In the genomic region with DNA sequence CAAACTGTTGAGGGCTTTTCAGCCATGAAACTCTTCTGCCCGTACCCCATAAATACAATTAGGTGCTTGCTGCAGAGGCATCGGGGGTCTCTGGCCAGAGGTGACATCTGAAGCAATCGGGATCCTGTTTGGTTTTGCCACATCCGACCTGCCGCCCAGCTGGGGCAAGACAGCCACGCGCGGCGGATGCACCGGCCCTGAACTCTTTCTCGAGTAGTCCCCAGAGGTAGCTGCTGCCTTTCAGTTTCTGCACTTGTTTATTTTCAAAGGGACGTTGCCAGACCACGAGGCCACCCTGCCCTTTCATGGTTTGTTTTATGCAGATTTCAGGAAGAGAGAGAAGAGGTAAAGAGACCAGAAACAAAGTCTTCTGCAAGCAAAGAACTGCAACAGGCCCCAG, we compare ENCODE assay signal across 8 cellular contexts. TPM values are rescaled to one million over a fixed set of nuclear protein-coding genes. Genes with fewer than 3 reads are reported as not detected.
A peak's percentile ranks its signal among the peaks of the same experiment; 100 is the strongest.
DNase-seq lines count a peak whose midpoint lies in the region; ATAC-seq and TF ChIP-seq lines count a peak whose summit lies in the region.

No MANE protein-coding gene starts in this region.

- peaks cover 2% of the 10 kb centered on the region for H3K27me3 Mint-ChIP-seq in activated naive CD8-positive, alpha-beta T cell treated with anti-CD3 and anti-CD28 coated beads, Interleukin-2, amount 10 ng/mL, durations not matched to agents 7 days and 5 days

- peaks cover 27% of the 10 kb centered on the region for H3K4me1 Mint-ChIP-seq in activated naive CD8-positive, alpha-beta T cell treated with anti-CD3 and anti-CD28 coated beads, Interleukin-2, amount 10 ng/mL, durations not matched to agents 7 days and 5 days

- H3K27ac ChIP-seq in ovary = peak overlapping the region in 1 of 2 donors; percentile 56

- no peak for TF ChIP-seq POLR2A in ovary (IDR thresholded peaks at IDR 0.05)

- intact Hi-C loops in ovary (cut with DNase I) = no loop called here

- H3K4me3 ChIP-seq in ovary = no peak overlapping the region

- H3K4me3 Mint-ChIP-seq in activated naive CD8-positive, alpha-beta T cell treated with anti-CD3 and anti-CD28 coated beads, Interleukin-2, amount 10 ng/mL, durations not matched to agents 7 days and 5 days = peak overlapping the region; percentile 70

- peak overlapping the region; percentile 91 for H3K27ac Mint-ChIP-seq in activated naive CD8-positive, alpha-beta T cell treated with anti-CD3 and anti-CD28 coated beads, Interleukin-2, amount 10 ng/mL, durations not matched to agents 7 days and 5 days

- peaks cover 23% of the 10 kb centered on the region for H3K4me1 ChIP-seq in ovary (ENCODE audit: insufficient read depth)

- TF ChIP-seq EP300 in ovary (IDR thresholded peaks at IDR 0.05) = no peak

- ATAC-seq in GM19468 (IDR thresholded peaks at IDR 0.05; ENCODE audit: extremely low read depth, unreplicated experiment) = peak; percentile 45
- ATAC-seq in HG03575 (IDR thresholded peaks at IDR 0.05; ENCODE audit: extremely low read depth, insufficient number of reproducible peaks, low FRiP score, unreplicated experiment) = peak; percentile 68
- peak; percentile 91 for ATAC-seq in activated naive CD8-positive, alpha-beta T cell treated with anti-CD3 and anti-CD28 coated beads, Interleukin-2, amount 10 ng/mL, durations not matched to agents 7 days and 5 days (ENCODE audit: low read depth)

- no peak for TF ChIP-seq CTCF in ovary (IDR thresholded peaks at IDR 0.05)

- no peaks in the 10 kb centered on the region for H3K36me3 ChIP-seq in ovary

- no peaks in the 10 kb centered on the region for H3K27me3 ChIP-seq in ovary

- no peaks in the 10 kb centered on the region for H3K9me3 ChIP-seq in ovary

- H3K36me3 Mint-ChIP-seq in activated naive CD8-positive, alpha-beta T cell treated with anti-CD3 and anti-CD28 coated beads, Interleukin-2, amount 10 ng/mL, durations not matched to agents 7 days and 5 days = peaks cover 2% of the 10 kb centered on the region

- DNase-seq in Daoy (ENCODE audit: low read depth) = peak; percentile 47
- DNase-seq in activated naive CD8-positive, alpha-beta T cell treated with anti-CD3 and anti-CD28 coated beads, Interleukin-2, amount 10 ng/mL, durations not matched to agents 7 days and 5 days = peak; percentile 75
- peak in 4 of 5 donors; percentile 63 to 77 (median 65) for DNase-seq in ovary
- DNase-seq in SK-N-DZ (ENCODE audit: low spot score) = no peak
- DNase-seq in GDM1 (lab: John Stamatoyannopoulos, UW) = no peak
- DNase-seq in NCI-H146 treated with DMSO at 0.1 percent for 48 hours (lab: John Stamatoyannopoulos, UW; ENCODE audit: unreplicated experiment) = no peak

- WGBS in ovary, 3 donors = 1 to 6% (median 2%) methylated on average over 13 of the region's 13 CpGs

- POLR2A ChIA-PET in activated naive CD8-positive, alpha-beta T cell treated with anti-CD3 and anti-CD28 coated beads, Interleukin-2, amount 10 ng/mL, durations not matched to agents 7 days and 5 days (lab: Charles Lee) = interaction anchor here (0.6 to 5.1 kb wide), 8 partner anchors 9 to 1297 kb away, joined by 3 to 79 read pairs (median 5); a partner anchor contains a TSS

- no peaks in the 10 kb centered on the region for H3K9me3 Mint-ChIP-seq in activated naive CD8-positive, alpha-beta T cell treated with anti-CD3 and anti-CD28 coated beads, Interleukin-2, amount 10 ng/mL, durations not matched to agents 7 days and 5 days

RNA-seq across cellular contexts. Expression of a gene that starts 10.6 kb away (rescaled TPM):
- 3.4 and 7.1 TPM in 2 replicates for total RNA-seq in Daoy (2014; rRNA removed; shearing (Covaris generic))
- total RNA-seq in activated naive CD8-positive, alpha-beta T cell treated with anti-CD3 and anti-CD28 coated beads, Interleukin-2, amount 10 ng/mL, durations not matched to agents 7 days and 5 days = 10 to 100 TPM; 61.0 to 61.7 TPM
- 100 to 1,000 TPM in 2 of 7 donors, 10 to 100 TPM in 5; 23.2 to 111 (median 85.9) TPM for total RNA-seq in ovary
- 10 to 100 TPM; 34.0 to 43.7 TPM for polyA plus RNA-seq in ovary
- polyA plus RNA-seq in SK-N-DZ (2014; cell fraction: cytosol; rRNA removed) = 15.9 and 17.4 TPM in 2 replicates
- polyA plus RNA-seq in SK-N-DZ (2014; cell fraction: nucleus; rRNA removed) = 19.5 and 42.0 TPM in 2 replicates

RNA-seq across cellular contexts. Expression of a gene that starts 46.3 kb away (rescaled TPM):
- total RNA-seq in Daoy (2014; rRNA removed; shearing (Covaris generic)) = 7.1 and 9.4 TPM in 2 replicates
- total RNA-seq in activated naive CD8-positive, alpha-beta T cell treated with anti-CD3 and anti-CD28 coated beads, Interleukin-2, amount 10 ng/mL, durations not matched to agents 7 days and 5 days = 1 to 10 TPM; 6.3 to 7.3 TPM
- total RNA-seq in ovary = 1 to 10 TPM; 4.4 to 9.1 (median 7.2) TPM
- polyA plus RNA-seq in ovary = 1 to 10 TPM; 5.0 to 6.4 TPM
- 57.4 and 60.7 TPM in 2 replicates for polyA plus RNA-seq in SK-N-DZ (2014; cell fraction: cytosol; rRNA removed)
- 21.8 and 23.0 TPM in 2 replicates for polyA plus RNA-seq in SK-N-DZ (2014; cell fraction: nucleus; rRNA removed)

Comparison
In these comparisons a context has a peak if more than half of its experiments do, and no peak if none do; other contexts are left out.
1. DNase-seq: peak in Daoy (single experiment), activated naive CD8-positive, alpha-beta T cell treated with anti-CD3 and anti-CD28 coated beads, Interleukin-2, amount 10 ng/mL, durations not matched to agents 7 days and 5 days (single experiment) and ovary (4 of 5); none in SK-N-DZ (single experiment), GDM1 (single experiment) and NCI-H146 treated with DMSO at 0.1 percent for 48 hours (single experiment).
2. Peak in every context shown above with its lines, with median percentiles within 50 percentile points of each other: ATAC-seq.